23 cellular contexts compared by ENCODE assay signal in genomic region chr14:95811813-95812212, GRCh38.
DNase-seq lines count a peak whose midpoint lies in the region; ATAC-seq and TF ChIP-seq lines count a peak whose summit lies in the region.
"Had no signal": no experiment of that assay in that cellular context is flagged by ENCODE, and none has a peak within 500 bp of the region (broad histone marks: within the 10 kb centered on the region; RNA-seq: fewer than 3 reads in every experiment).

No MANE protein-coding gene starts in this region.

- H3K4me1 ChIP-seq in parathyroid adenoma (peaks cover 91% of the 10 kb centered on the region), vagina (no peaks in the 10 kb centered on the region)
- H3K4me1 ChIP-seq: A549; BE2C; BLaER1 treated with 17β-estradiol and CSF1 and Interleukin-3, amounts not matched to agents 10 nM and 100 nM; HAP-1 had no signal

- no peak overlapping the region for H3K4me3 Mint-ChIP-seq in natural killer cell
- H3K4me3 Mint-ChIP-seq: CD14-positive monocyte; CD4-positive, alpha-beta T cell; GM23338; HFFc6 had no signal

- peaks cover 0 to 3% of the 10 kb centered on the region in 2 donors for H3K9me3 Mint-ChIP-seq in natural killer cell
- H3K9me3 Mint-ChIP-seq: CD4-positive, alpha-beta T cell had no signal

- ATAC-seq in HG02852 (IDR thresholded peaks at IDR 0.05; ENCODE audit: unreplicated experiment) (no peak), natural killer cell (no peak)
- ATAC-seq: A549, GM23338 had no signal

- H2AFZ ChIP-seq in parathyroid adenoma = no peak overlapping the region
- H2AFZ ChIP-seq: GM23338 had no signal

- no peak for TF ChIP-seq POLR2A in vagina (IDR thresholded peaks at IDR 0.05)

- H3K27ac ChIP-seq in parathyroid adenoma (peak overlapping the region; percentile 98), vagina (no peak overlapping the region)
- H3K27ac ChIP-seq: A549; BLaER1 treated with 17β-estradiol and CSF1 and Interleukin-3, amounts not matched to agents 10 nM and 100 nM had no signal

- H3K27me3 Mint-ChIP-seq in natural killer cell (ENCODE audit: low read depth in 2 of 2) = peaks cover 11 to 12% of the 10 kb centered on the region in 2 donors

- H3K36me3 Mint-ChIP-seq in natural killer cell = peaks cover 5% of the 10 kb centered on the region
- H3K36me3 Mint-ChIP-seq: CD14-positive monocyte had no signal

- H3K4me3 ChIP-seq in parathyroid adenoma (ENCODE audit: low read depth, low read length) = no peak overlapping the region
- no peak overlapping the region for H3K4me3 ChIP-seq in vagina
- H3K4me3 ChIP-seq: A549; BLaER1 treated with 17β-estradiol and CSF1 and Interleukin-3, amounts not matched to agents 10 nM and 100 nM; GM23338; HAP-1 had no signal

- no peak overlapping the region for H3K4me2 ChIP-seq in parathyroid adenoma (ENCODE audit: low read length)
- H3K4me2 ChIP-seq: A549; BLaER1 treated with 17β-estradiol and CSF1 and Interleukin-3, amounts not matched to agents 10 nM and 100 nM; GM23338 had no signal

- no peaks in the 10 kb centered on the region for H3K9me3 ChIP-seq in parathyroid adenoma (ENCODE audit: control insufficient read depth, low read length)
- no peaks in the 10 kb centered on the region for H3K9me3 ChIP-seq in vagina
- H3K9me3 ChIP-seq: A549, BE2C, HAP-1 had no signal

- H3K79me2 ChIP-seq in parathyroid adenoma = no peaks in the 10 kb centered on the region

- H3K4me1 Mint-ChIP-seq in natural killer cell = no peaks in the 10 kb centered on the region
- H3K4me1 Mint-ChIP-seq: CD14-positive monocyte had no signal

- no peak overlapping the region for H3K9ac ChIP-seq in parathyroid adenoma
- H3K9ac ChIP-seq: BLaER1 treated with 17β-estradiol and CSF1 and Interleukin-3, amounts not matched to agents 10 nM and 100 nM had no signal

- DNase-seq in ecto neural progenitor cell (ENCODE audit: low spot score) = peak; percentile 5
- DNase-seq in islet precursor cell = peak; percentile 7
- peak; percentile 34 to 58 for DNase-seq in vagina (ENCODE audit: extremely low spot score in 2 of 2)
- DNase-seq in T-helper 9 cell = no peak
- no peak for DNase-seq in natural killer cell
- DNase-seq: 8988T; ACHN; AML-193; BE2C; Calu3; CD4-positive, alpha-beta T cell; COR-L47; DMS53; DMS79 treated with DMSO at 0.1 percent for 48 hours; GF-D8; HFFc6 had no signal

- H3K36me3 ChIP-seq in parathyroid adenoma (ENCODE audit: control insufficient read depth, insufficient read depth, low read length) (no peaks in the 10 kb centered on the region), vagina (no peaks in the 10 kb centered on the region)
- H3K36me3 ChIP-seq: BE2C; BLaER1 treated with 17β-estradiol and CSF1 and Interleukin-3, amounts not matched to agents 10 nM and 100 nM; HAP-1 had no signal

- TF ChIP-seq CTCF in parathyroid adenoma (IDR thresholded peaks at IDR 0.05) = no peak
- no peak for TF ChIP-seq CTCF in vagina (IDR thresholded peaks at IDR 0.05)
- TF ChIP-seq CTCF in natural killer cell (IDR thresholded peaks at IDR 0.05) = no peak

- H3K27me3 ChIP-seq in parathyroid adenoma (ENCODE audit: control insufficient read depth, insufficient read depth, low read length) (no peaks in the 10 kb centered on the region), vagina (no peaks in the 10 kb centered on the region)
- H3K27me3 ChIP-seq: BLaER1 treated with 17β-estradiol and CSF1 and Interleukin-3, amounts not matched to agents 10 nM and 100 nM had no signal

- no peak overlapping the region for H3K27ac Mint-ChIP-seq in natural killer cell
- H3K27ac Mint-ChIP-seq: CD14-positive monocyte; CD4-positive, alpha-beta T cell; GM23338; HFFc6 had no signal

- intact Hi-C loops in vagina (cut with DNase I) (no loop called here), natural killer cell (cut with micrococcal nuclease) (no loop called here)

Comparison
In these comparisons a context has a peak if more than half of its experiments do, and no peak if none do; other contexts are left out.
1. DNase-seq: peak in ecto neural progenitor cell (single experiment), islet precursor cell (single experiment) and vagina (2 of 2); none in T-helper 9 cell (single experiment) and natural killer cell (single experiment).